8 cellular contexts compared by ENCODE assay signal in the genomic region with DNA sequence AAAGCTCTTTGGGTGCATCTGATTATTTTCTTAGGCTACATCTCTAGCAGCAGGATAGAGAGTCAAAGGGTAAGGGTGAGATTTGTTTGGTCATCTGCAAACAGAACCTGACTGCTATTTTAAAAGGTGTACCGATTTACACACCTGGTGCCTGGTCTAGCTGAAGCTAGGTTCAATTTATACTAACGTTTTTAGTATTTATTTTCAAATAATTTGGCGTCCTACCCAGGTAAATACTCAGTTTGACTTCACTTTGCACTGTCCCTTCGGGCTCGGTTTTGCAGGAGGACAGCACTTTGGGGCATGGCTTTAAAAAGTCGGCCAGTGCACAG. TPM values are rescaled to one million over a fixed set of nuclear protein-coding genes. Genes with fewer than 3 reads are reported as not detected.
DNase-seq lines count a peak whose midpoint lies in the region; ATAC-seq and TF ChIP-seq lines count a peak whose summit lies in the region.

No MANE protein-coding gene starts in this region.

- WGBS in esophagus muscularis mucosa, result 5% methylated on average over 6 of the region's 6 CpGs
- 2% methylated on average over 6 of the region's 6 CpGs for WGBS in prostate gland

- H3K4me1 ChIP-seq in Peyer's patch (peaks cover 0 to 9% (median 2%) of the 10 kb centered on the region in 4 donors), esophagus muscularis mucosa (peaks cover 12 to 31% (median 24%) of the 10 kb centered on the region in 4 donors), prostate gland (replicated peaks) (no peaks in the 10 kb centered on the region)

- no peak for TF ChIP-seq CTCF in GM12875 (IDR thresholded peaks at IDR 0.05; ENCODE audit: borderline replicate concordance, insufficient read depth, low read depth, low read length)
- no peak for TF ChIP-seq CTCF in Peyer's patch (IDR thresholded peaks at IDR 0.05)
- TF ChIP-seq CTCF in esophagus muscularis mucosa (IDR thresholded peaks at IDR 0.05), result no peak
- no peak for TF ChIP-seq CTCF in prostate gland (IDR thresholded peaks at IDR 0.05)
- TF ChIP-seq CTCF in omental fat pad (IDR thresholded peaks at IDR 0.05), result no peak

- H3K4me3 ChIP-seq in GM12875 (ENCODE audit: low read depth, low read length) (peak overlapping the region; percentile 94), Peyer's patch (peak overlapping the region; percentile 64 to 85 (median 72)), esophagus muscularis mucosa (peak overlapping the region; percentile 75 to 96 (median 88)), prostate gland (peak overlapping the region; percentile 67 to 76)

- intact Hi-C loops in esophagus muscularis mucosa (cut with DNase I) (loop anchor here (5.0 kb wide), 1 partner anchor 300 kb away; a partner anchor contains a TSS), prostate gland (cut with DNase I) (loop anchor here (10.0 kb wide), 1 partner anchor 298 kb away; a partner anchor contains a TSS)

- ATAC-seq in GM18498 (IDR thresholded peaks at IDR 0.05; ENCODE audit: unreplicated experiment) (no peak), omental fat pad (ENCODE audit: low FRiP score) (no peak)

- no peak for TF ChIP-seq EP300 in esophagus muscularis mucosa (IDR thresholded peaks at IDR 0.05)

- TF ChIP-seq POLR2A in Peyer's patch (IDR thresholded peaks at IDR 0.05) (no peak), esophagus muscularis mucosa (IDR thresholded peaks at IDR 0.05; ENCODE audit: low read depth) (no peak), prostate gland (IDR thresholded peaks at IDR 0.05) (no peak)

- H3K27ac ChIP-seq in Peyer's patch (peak overlapping the region; percentile 94 to 97 (median 96)), esophagus muscularis mucosa (replicated peaks in 1 of 4) (peak overlapping the region; percentile 95 to 99 (median 98)), prostate gland (peak overlapping the region; percentile 96 to 99)

- H3K9me3 ChIP-seq in Peyer's patch, result no peaks in the 10 kb centered on the region
- H3K9me3 ChIP-seq in esophagus muscularis mucosa, result no peaks in the 10 kb centered on the region
- no peaks in the 10 kb centered on the region for H3K9me3 ChIP-seq in prostate gland

- no peaks in the 10 kb centered on the region for H3K27me3 ChIP-seq in Peyer's patch
- H3K27me3 ChIP-seq in esophagus muscularis mucosa, result no peaks in the 10 kb centered on the region
- no peaks in the 10 kb centered on the region for H3K27me3 ChIP-seq in prostate gland (replicated peaks; ENCODE audit: insufficient read depth)

- H3K36me3 ChIP-seq in Peyer's patch (no peaks in the 10 kb centered on the region), esophagus muscularis mucosa (no peaks in the 10 kb centered on the region), prostate gland (no peaks in the 10 kb centered on the region)

- DNase-seq in Peyer's patch (no peak), esophagus muscularis mucosa (ENCODE audit: extremely low spot score) (no peak), prostate gland (ENCODE audit: low spot score) (no peak), UCSD-AML1 (lab: John Stamatoyannopoulos, UW; ENCODE audit: unreplicated experiment) (no peak), iPS-NIHi11 (ENCODE audit: low spot score) (no peak), omental fat pad (ENCODE audit: low spot score) (no peak)

RNA-seq across cellular contexts. Expression of a gene that starts 0.7 kb away (rescaled TPM):
- total RNA-seq in Peyer's patch, result 10 to 100 TPM; 19.9 to 38.7 (median 21.2) TPM
- 10 to 100 TPM in 3 of 4 donors, 1 to 10 TPM in 1; 8.1 to 20.4 (median 15.6) TPM for total RNA-seq in esophagus muscularis mucosa
- 10 to 100 TPM; 33.9 to 38.6 TPM for total RNA-seq in prostate gland
- 10 to 100 TPM; 17.4 to 30.3 (median 21.6) TPM for total RNA-seq in omental fat pad

RNA-seq across cellular contexts. Expression of a gene that starts 0.7 kb away (rescaled TPM):
- total RNA-seq in Peyer's patch, result 10 to 100 TPM in 2 of 4 donors, 1 to 10 TPM in 2; 8.5 to 10.7 (median 10.0) TPM
- 1 to 10 TPM; 1.2 to 2.7 (median 1.4) TPM for total RNA-seq in esophagus muscularis mucosa
- 10 to 100 TPM in 1 of 2 donors, 1 to 10 TPM in 1; 9.1 to 24.4 TPM for total RNA-seq in prostate gland
- total RNA-seq in omental fat pad, result 10 to 100 TPM in 1 of 4 donors, 1 to 10 TPM in 3; 1.9 to 14.2 (median 6.1) TPM
